ENCODE assay signal across 15 cellular contexts in the genomic region with DNA sequence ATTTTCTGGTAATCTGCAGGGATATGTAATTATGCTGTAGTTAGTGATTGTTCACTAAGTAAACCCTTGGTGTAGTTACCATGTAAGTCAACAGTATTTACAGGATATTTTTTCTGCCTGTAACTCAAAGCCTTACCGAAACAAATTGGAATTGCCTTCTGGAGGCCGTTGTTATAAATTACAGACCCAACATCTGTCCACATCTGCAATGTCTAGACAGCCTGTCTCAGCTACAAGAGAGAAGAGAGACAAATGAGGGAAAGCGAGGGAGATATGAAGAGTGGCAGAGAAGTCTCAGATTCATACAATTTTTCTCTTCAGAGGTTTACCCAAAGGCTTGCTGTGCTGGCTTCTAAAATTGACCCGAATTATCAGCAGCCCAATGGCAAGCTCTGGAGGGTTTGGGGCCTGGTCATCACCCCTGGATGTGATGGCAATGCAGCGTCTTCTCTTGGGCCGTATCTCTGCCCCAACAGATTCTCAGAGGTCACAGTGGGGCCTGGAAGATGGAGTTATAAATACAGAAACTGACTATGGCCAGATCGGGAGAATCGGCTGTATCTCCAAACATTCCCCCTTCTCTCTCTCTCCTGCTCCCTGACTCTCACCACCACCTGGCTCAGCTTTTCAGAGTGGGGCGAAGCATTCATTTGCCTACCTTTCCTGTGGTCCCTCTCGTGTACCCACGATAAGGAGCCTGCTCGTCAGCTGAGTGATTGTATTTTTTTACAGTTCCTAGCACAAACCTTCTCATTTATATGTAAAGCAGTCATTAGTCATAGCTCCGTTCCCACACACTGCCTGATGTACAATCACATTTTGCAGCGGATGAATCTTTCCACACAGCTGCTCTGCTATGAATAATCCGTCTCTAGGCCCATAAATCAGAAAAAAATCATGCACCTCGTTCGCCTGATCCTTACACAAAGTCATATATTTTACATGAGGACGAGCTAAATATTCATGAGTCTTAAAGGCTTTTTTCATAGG. TPM values are rescaled to one million over a fixed set of nuclear protein-coding genes. Genes with fewer than 3 reads are reported as not detected.
A peak's percentile ranks its signal among the peaks of the same experiment; 100 is the strongest.
DNase-seq lines count a peak whose midpoint lies in the region; ATAC-seq and TF ChIP-seq lines count a peak whose summit lies in the region.
"Had no signal": no experiment of that assay in that cellular context is flagged by ENCODE, and none has a peak within 500 bp of the region (broad histone marks: within the 10 kb centered on the region; RNA-seq: fewer than 3 reads in every experiment).

No MANE protein-coding gene starts in this region.

- no peak overlapping the region for H3K4me3 ChIP-seq in AG04449 (ENCODE audit: low read depth, low read length)
- H3K4me3 ChIP-seq in Karpas-422 (ENCODE audit: low read length): peak overlapping the region; percentile 37; the same call in 1 of the 2 replicates
- no peak overlapping the region for H3K4me3 ChIP-seq in kidney epithelial cell (ENCODE audit: low read depth, low read length)
- H3K4me3 ChIP-seq: right lobe of liver had no signal

- H3K9me3 Mint-ChIP-seq in activated CD8-positive, alpha-beta T cell treated with anti-CD3 and anti-CD28 coated beads for 36 hours: no peaks in the 10 kb centered on the region
- H3K9me3 Mint-ChIP-seq: dendritic cell treated with granulocyte-macrophage colony-stimulating factor and Interleukin-4, amounts not matched to agents 40 ng/mL and 50 ng/mL, for 4 days had no signal

- no peaks in the 10 kb centered on the region for H3K4me1 Mint-ChIP-seq in activated CD8-positive, alpha-beta T cell treated with anti-CD3 and anti-CD28 coated beads for 36 hours (ENCODE audit: low read depth)

- H2AFZ ChIP-seq in Karpas-422 (ENCODE audit: low read length): peak overlapping the region; percentile 78

- H3K4me2 ChIP-seq in Karpas-422 (ENCODE audit: low read depth, low read length, poor library complexity, severe bottlenecking): peak overlapping the region; percentile 73

- POLR2A ChIA-PET in AG04449 (lab: Yijun Ruan, JAX): no interaction called here
- POLR2A ChIA-PET in activated CD8-positive, alpha-beta T cell treated with anti-CD3 and anti-CD28 coated beads for 36 hours (lab: Charles Lee): no interaction called here

- H3K4me1 ChIP-seq in Karpas-422 (ENCODE audit: low read length): peaks cover 30% of the 10 kb centered on the region
- H3K4me1 ChIP-seq: right lobe of liver had no signal

- peak overlapping the region; percentile 84 for H3K27ac ChIP-seq in Karpas-422 (ENCODE audit: low read length)
- H3K27ac ChIP-seq: right lobe of liver had no signal

- ATAC-seq in HG03378 (IDR thresholded peaks at IDR 0.05; ENCODE audit: unreplicated experiment): no peak
- ATAC-seq in activated CD8-positive, alpha-beta T cell treated with anti-CD3 and anti-CD28 coated beads for 36 hours: no peak
- ATAC-seq in HG02759 (IDR thresholded peaks at IDR 0.05; ENCODE audit: unreplicated experiment): no peak
- ATAC-seq: right lobe of liver had no signal

- no peaks in the 10 kb centered on the region for H4K20me1 ChIP-seq in Karpas-422 (ENCODE audit: insufficient read depth, low read depth, low read length)

- H3K36me3 ChIP-seq in Karpas-422 (ENCODE audit: insufficient read depth, low read length) (no peaks in the 10 kb centered on the region), kidney epithelial cell (ENCODE audit: control insufficient read depth, insufficient read depth, low read length) (no peaks in the 10 kb centered on the region)
- H3K36me3 ChIP-seq: right lobe of liver had no signal

- no peak for TF ChIP-seq CTCF in AG04449 (IDR thresholded peaks at IDR 0.05; ENCODE audit: insufficient read depth, low read length, missing control alignments)
- TF ChIP-seq CTCF in kidney epithelial cell (IDR thresholded peaks at IDR 0.05; ENCODE audit: insufficient read depth, low read length, poor library complexity, severe bottlenecking): no peak
- no peak for TF ChIP-seq CTCF in activated CD8-positive, alpha-beta T cell treated with anti-CD3 and anti-CD28 coated beads for 36 hours (IDR thresholded peaks at IDR 0.05)

- intact Hi-C loops in activated CD8-positive, alpha-beta T cell treated with anti-CD3 and anti-CD28 coated beads for 36 hours (cut with micrococcal nuclease): no loop called here

- no peaks in the 10 kb centered on the region for H3K36me3 Mint-ChIP-seq in activated CD8-positive, alpha-beta T cell treated with anti-CD3 and anti-CD28 coated beads for 36 hours (ENCODE audit: low read depth)

- peaks cover 9% of the 10 kb centered on the region for H3K27me3 Mint-ChIP-seq in activated CD8-positive, alpha-beta T cell treated with anti-CD3 and anti-CD28 coated beads for 36 hours

- no peaks in the 10 kb centered on the region for H3K9me2 ChIP-seq in Karpas-422 (replicated peaks; ENCODE audit: insufficient read depth, low read length)

- no peak overlapping the region for H3K27ac Mint-ChIP-seq in activated CD8-positive, alpha-beta T cell treated with anti-CD3 and anti-CD28 coated beads for 36 hours
- H3K27ac Mint-ChIP-seq: dendritic cell treated with granulocyte-macrophage colony-stimulating factor and Interleukin-4, amounts not matched to agents 40 ng/mL and 50 ng/mL, for 4 days had no signal

- H3K9ac ChIP-seq in Karpas-422 (ENCODE audit: low read length): peak overlapping the region; percentile 48

- DNase-seq in AG04449 (ENCODE audit: low read depth, low spot score) (peak; percentile 33), Karpas-422 (peak; percentile 78), astrocyte of the hippocampus (ENCODE audit: low read depth, low spot score) (peak; percentile 86), kidney epithelial cell (ENCODE audit: low read depth) (peak; percentile 57)
- no peak for DNase-seq in stimulated activated CD8-positive, alpha-beta memory T cell treated with anti-CD3 and anti-CD28 coated beads, Interleukin-4, amount 100 ng/mL, for 48 hours
- DNase-seq in activated CD8-positive, alpha-beta T cell treated with anti-CD3 and anti-CD28 coated beads for 36 hours: no peak
- DNase-seq: activated CD4-positive, alpha-beta T cell treated with anti-CD3 and anti-CD28 coated beads for 4 hours; DMS79; midbrain; NCI-H446 treated with DMSO at 0.1 percent for 48 hours; right lobe of liver; trophoblast cell had no signal

- H3K79me2 ChIP-seq in Karpas-422 (ENCODE audit: low read length): no peaks in the 10 kb centered on the region

- no peak overlapping the region for H3K4me3 Mint-ChIP-seq in activated CD8-positive, alpha-beta T cell treated with anti-CD3 and anti-CD28 coated beads for 36 hours
- H3K4me3 Mint-ChIP-seq: dendritic cell treated with granulocyte-macrophage colony-stimulating factor and Interleukin-4, amounts not matched to agents 40 ng/mL and 50 ng/mL, for 4 days had no signal

- H3K9me3 ChIP-seq in Karpas-422 (ENCODE audit: low read length): no peaks in the 10 kb centered on the region
- H3K9me3 ChIP-seq: right lobe of liver had no signal

- CTCF ChIA-PET in AG04449 (lab: Yijun Ruan, JAX): interaction anchor here (0.8 to 2.7 kb wide), 3 partner anchors 28 to 113 kb away, joined by 3 to 7 read pairs (median 5); no protein-coding TSS in a partner anchor
- CTCF ChIA-PET in activated CD8-positive, alpha-beta T cell treated with anti-CD3 and anti-CD28 coated beads for 36 hours (lab: Charles Lee): interaction anchor here (1.2 to 1.4 kb wide), 5 partner anchors 10 to 223 kb away, joined by 3 read pairs; no protein-coding TSS in a partner anchor

- H3K27me3 ChIP-seq in Karpas-422 (ENCODE audit: low read length) (no peaks in the 10 kb centered on the region), kidney epithelial cell (ENCODE audit: control insufficient read depth, insufficient read depth, low read length) (no peaks in the 10 kb centered on the region)
- H3K27me3 ChIP-seq: right lobe of liver had no signal

RNA-seq across cellular contexts. Expression of a gene that starts 23.4 kb away (rescaled TPM):
- 1.8 and 3.6 TPM in 2 replicates for total RNA-seq in Karpas-422 (2014; rRNA removed; shearing (Covaris generic); ENCODE audit: low replicate concordance)
- total RNA-seq in kidney epithelial cell: 10.2 and 15.9 TPM in 2 replicates
- 10 to 100 TPM; 11.6 to 14.6 TPM for total RNA-seq in activated CD8-positive, alpha-beta T cell treated with anti-CD3 and anti-CD28 coated beads for 36 hours

Comparison
In these comparisons a context has a peak if more than half of its experiments do, and no peak if none do; other contexts are left out.
1. DNase-seq: peak in AG04449 (single experiment), Karpas-422 (single experiment), astrocyte of the hippocampus (single experiment) and kidney epithelial cell (single experiment); none in stimulated activated CD8-positive, alpha-beta memory T cell treated with anti-CD3 and anti-CD28 coated beads, Interleukin-4, amount 100 ng/mL, for 48 hours (single experiment) and activated CD8-positive, alpha-beta T cell treated with anti-CD3 and anti-CD28 coated beads for 36 hours (single experiment).